Comparison of ENCODE assay signal across 1 cellular context in genomic region chr11:121655481-121656332, GRCh38.
A peak's percentile ranks its signal among the peaks of the same experiment; 100 is the strongest.
TF ChIP-seq lines count a peak whose summit lies in the region.

No MANE protein-coding gene starts in this region.

TF ChIP-seq in HEK293, 187 proteins besides CTCF, POLR2A, EP300 and RAD21 (continued from another document):
- TF ChIP-seq PRDM10 (tag by site-specific recombination; IDR thresholded peaks at IDR 0.05) (peak; percentile 82), ZXDB (tag by site-specific recombination; IDR thresholded peaks at IDR 0.05) (peak; percentile 18; the same call in 1 of the 2 replicates), EGR2 (tag by site-specific recombination; IDR thresholded peaks at IDR 0.05; ENCODE audit: low read depth) (peak; percentile 29; the same call in 1 of the 2 replicates), ZNF654 (tag by site-specific recombination; IDR thresholded peaks at IDR 0.05; ENCODE audit: low read depth) (peak; percentile 55), TRIM28 (IDR thresholded peaks at IDR 0.05; ENCODE audit: borderline replicate concordance, low read length) (0 out of 2 replicates have a peak, but pooled peaks have one; percentile 48), ZNF76 (tag by site-specific recombination; IDR thresholded peaks at IDR 0.05; ENCODE audit: borderline replicate concordance, low read depth) (peak; percentile 33; the same call in 1 of the 2 replicates), PATZ1 (tag by site-specific recombination; IDR thresholded peaks at IDR 0.05) (peak; percentile 37; the same call in 1 of the 2 replicates), ZNF211 (tag by site-specific recombination; IDR thresholded peaks at IDR 0.05; ENCODE audit: low read depth) (no peak), ZNF513 (tag by site-specific recombination; IDR thresholded peaks at IDR 0.05) (0 out of 2 replicates have a peak, but pooled peaks have one; percentile 5), ZNF155 (tag by site-specific recombination; IDR thresholded peaks at IDR 0.05) (no peak), ZFHX2 (tag by site-specific recombination; conservative IDR thresholded peaks at IDR 0.05) (peak; percentile 40)
